Comparison of ENCODE assay signal across 34 cellular contexts in genomic region chr7:1639071-1639470, GRCh38. TPM values are rescaled to one million over a fixed set of nuclear protein-coding genes. Genes with fewer than 3 reads are reported as not detected.
"Had no signal": no experiment of that assay in that cellular context is flagged by ENCODE, and none has a peak within 500 bp of the region (broad histone marks: within the 10 kb centered on the region; RNA-seq: fewer than 3 reads in every experiment).

No MANE protein-coding gene starts in this region.

- H3K27me3 ChIP-seq: ascending aorta, cardiac muscle cell, neutrophil, ovary had no signal

- H3K27ac Mint-ChIP-seq: activated CD4-positive, alpha-beta memory T cell treated with anti-CD3 and anti-CD28 coated beads, Interleukin-2, amount 10 ng/mL, durations not matched to agents 7 days and 5 days; activated CD4-positive, alpha-beta T cell treated with anti-CD3 and anti-CD28 coated beads, Interleukin-2, amount 10 ng/mL, durations not matched to agents 7 days and 5 days; activated naive CD4-positive, alpha-beta T cell treated with anti-CD3 and anti-CD28 coated beads, Interleukin-2, amount 10 ng/mL, durations not matched to agents 7 days and 5 days; activated naive CD8-positive, alpha-beta T cell treated with anti-CD3 and anti-CD28 coated beads, Interleukin-2, amount 10 ng/mL, durations not matched to agents 7 days and 5 days; activated T-cell treated with anti-CD3 and anti-CD28 coated beads, Interleukin-2, amount 50 U/mL, for 24 hours; progenitor cell of endocrine pancreas; stimulated activated effector memory CD8-positive, alpha-beta T cell treated with anti-CD3 and anti-CD28 coated beads, Interleukin-12 subunit alpha, Interleukin-12 subunit beta, amount 100 ng/mL, for 72 hours; stimulated activated naive CD8-positive, alpha-beta T cell treated with anti-CD3 and anti-CD28 coated beads, Interleukin-15, Interleukin-2, amounts not matched to agents 100 ng/mL and 50 ng/mL, for 24 hours; type B pancreatic cell; WTC11 had no signal

- H3K36me3 Mint-ChIP-seq: stimulated activated effector memory CD8-positive, alpha-beta T cell treated with anti-CD3 and anti-CD28 coated beads, Interleukin-12 subunit alpha, Interleukin-12 subunit beta, amount 100 ng/mL, for 72 hours; type B pancreatic cell had no signal

- H3K9me3 ChIP-seq: neutrophil had no signal

- H3K4me1 ChIP-seq: ascending aorta, gastroesophageal sphincter had no signal

- H3K27ac ChIP-seq: ascending aorta, cardiac muscle cell, coronary artery, dorsolateral prefrontal cortex, gastroesophageal sphincter, neutrophil, ovary, thoracic aorta had no signal

- H3K4me3 Mint-ChIP-seq: activated CD4-positive, alpha-beta memory T cell treated with anti-CD3 and anti-CD28 coated beads, Interleukin-2, amount 10 ng/mL, durations not matched to agents 7 days and 5 days; activated CD4-positive, alpha-beta T cell treated with anti-CD3 and anti-CD28 coated beads, Interleukin-2, amount 10 ng/mL, durations not matched to agents 7 days and 5 days; activated naive CD4-positive, alpha-beta T cell treated with anti-CD3 and anti-CD28 coated beads, Interleukin-2, amount 10 ng/mL, durations not matched to agents 7 days and 5 days; activated naive CD8-positive, alpha-beta T cell treated with anti-CD3 and anti-CD28 coated beads, Interleukin-2, amount 10 ng/mL, durations not matched to agents 7 days and 5 days; activated T-cell treated with anti-CD3 and anti-CD28 coated beads, Interleukin-2, amount 50 U/mL, for 24 hours; brain; nephron; stimulated activated effector memory CD8-positive, alpha-beta T cell treated with anti-CD3 and anti-CD28 coated beads, Interleukin-12 subunit alpha, Interleukin-12 subunit beta, amount 100 ng/mL, for 72 hours; stimulated activated naive CD8-positive, alpha-beta T cell treated with anti-CD3 and anti-CD28 coated beads, Interleukin-15, Interleukin-2, amounts not matched to agents 100 ng/mL and 50 ng/mL, for 24 hours; type B pancreatic cell; WTC11 had no signal

- H3K4me3 ChIP-seq: ascending aorta, cardiac muscle cell, coronary artery, dorsolateral prefrontal cortex, gastroesophageal sphincter, lung, mucosa of descending colon, ovary, thoracic aorta had no signal

- H3K36me3 ChIP-seq: ascending aorta, cardiac muscle cell, gastroesophageal sphincter, neutrophil, ovary, thoracic aorta had no signal

- H3K27me3 Mint-ChIP-seq: activated CD4-positive, alpha-beta memory T cell treated with anti-CD3 and anti-CD28 coated beads, Interleukin-2, amount 10 ng/mL, durations not matched to agents 7 days and 5 days; activated CD4-positive, alpha-beta T cell treated with anti-CD3 and anti-CD28 coated beads, Interleukin-2, amount 10 ng/mL, durations not matched to agents 7 days and 5 days; brain had no signal

- DNase-seq: activated CD4-positive, alpha-beta memory T cell treated with anti-CD3 and anti-CD28 coated beads, Interleukin-2, amount 10 ng/mL, durations not matched to agents 7 days and 5 days; activated CD4-positive, alpha-beta T cell treated with anti-CD3 and anti-CD28 coated beads for 1 hour; activated CD4-positive, alpha-beta T cell treated with anti-CD3 and anti-CD28 coated beads, Interleukin-2, amount 10 ng/mL, durations not matched to agents 7 days and 5 days; activated CD8-positive, alpha-beta memory T cell treated with anti-CD3 and anti-CD28 coated beads, Interleukin-2, amount 50 U/mL, for 48 hours; activated gamma-delta T cell; activated naive CD4-positive, alpha-beta T cell treated with anti-CD3 and anti-CD28 coated beads, Interleukin-2, amount 10 ng/mL, durations not matched to agents 7 days and 5 days; activated naive CD8-positive, alpha-beta T cell treated with anti-CD3 and anti-CD28 coated beads, Interleukin-2, amount 10 ng/mL, durations not matched to agents 7 days and 5 days; activated T-cell treated with anti-CD3 and anti-CD28 coated beads, Interleukin-2, amount 50 U/mL, for 24 hours; cerebellar nuclear complex; dorsolateral prefrontal cortex; effector memory CD4-positive, alpha-beta T cell; head of caudate nucleus; hippocampal formation; ovary; retina; small intestine; stimulated activated CD4-positive, alpha-beta T cell treated with anti-CD3 and anti-CD28 coated beads, Interleukin-4, amount 100 ng/mL, for 24 hours; T-helper 2 cell had no signal

- H3K4me1 Mint-ChIP-seq: activated CD4-positive, alpha-beta memory T cell treated with anti-CD3 and anti-CD28 coated beads, Interleukin-2, amount 10 ng/mL, durations not matched to agents 7 days and 5 days; activated CD4-positive, alpha-beta T cell treated with anti-CD3 and anti-CD28 coated beads, Interleukin-2, amount 10 ng/mL, durations not matched to agents 7 days and 5 days; activated naive CD4-positive, alpha-beta T cell treated with anti-CD3 and anti-CD28 coated beads, Interleukin-2, amount 10 ng/mL, durations not matched to agents 7 days and 5 days; activated naive CD8-positive, alpha-beta T cell treated with anti-CD3 and anti-CD28 coated beads, Interleukin-2, amount 10 ng/mL, durations not matched to agents 7 days and 5 days; nephron; stimulated activated effector memory CD8-positive, alpha-beta T cell treated with anti-CD3 and anti-CD28 coated beads, Interleukin-12 subunit alpha, Interleukin-12 subunit beta, amount 100 ng/mL, for 72 hours; WTC11 had no signal

RNA-seq across cellular contexts. Expression of gene ELFN1, which starts 31.0 kb away (rescaled TPM):
- total RNA-seq: activated naive CD8-positive, alpha-beta T cell treated with anti-CD3 and anti-CD28 coated beads, Interleukin-2, amount 10 ng/mL, durations not matched to agents 7 days and 5 days; myocyte had no signal
